12 cellular contexts compared by ENCODE assay signal in genomic region chr1:12128120-12128519, GRCh38.
"Had no signal": no experiment of that assay in that cellular context is flagged by ENCODE, and none has a peak within 500 bp of the region (broad histone marks: within the 10 kb centered on the region; RNA-seq: fewer than 3 reads in every experiment).

No MANE protein-coding gene starts in this region.

- H3K27me3 ChIP-seq: thyroid gland had no signal

- H3K9me3 ChIP-seq: heart left ventricle, mucosa of descending colon, SJCRH30, thyroid gland had no signal

- H3K36me3 Mint-ChIP-seq: naive thymus-derived CD8-positive, alpha-beta T cell had no signal

- H3K4me3 ChIP-seq: heart left ventricle, mucosa of descending colon, SJCRH30, thyroid gland had no signal

- H3K27ac ChIP-seq: heart left ventricle, SJCRH30 had no signal

- DNase-seq: activated CD4-positive, alpha-beta T cell treated with anti-CD3 and anti-CD28 coated beads, Interleukin-2, amount 10 ng/mL, durations not matched to agents 7 days and 5 days; cortex of kidney; effector CD8-positive, alpha-beta T cell; foreskin melanocyte; mucosa of descending colon; naive thymus-derived CD8-positive, alpha-beta T cell; occipital lobe; SJCRH30; stimulated activated CD4-positive, alpha-beta T cell treated with anti-CD3 and anti-CD28 coated beads, Interleukin-2, amount 100 ng/mL, for 48 hours; thyroid gland had no signal

- H3K36me3 ChIP-seq: heart left ventricle, SJCRH30, thyroid gland had no signal

- ATAC-seq: heart left ventricle; mucosa of descending colon; naive thymus-derived CD8-positive, alpha-beta T cell had no signal

- H3K4me3 Mint-ChIP-seq: activated CD4-positive, alpha-beta T cell treated with anti-CD3 and anti-CD28 coated beads, Interleukin-2, amount 10 ng/mL, durations not matched to agents 7 days and 5 days; central memory CD8-positive, alpha-beta T cell; naive thymus-derived CD8-positive, alpha-beta T cell had no signal

- H3K9me3 Mint-ChIP-seq: activated CD4-positive, alpha-beta T cell treated with anti-CD3 and anti-CD28 coated beads, Interleukin-2, amount 10 ng/mL, durations not matched to agents 7 days and 5 days; central memory CD8-positive, alpha-beta T cell; naive thymus-derived CD8-positive, alpha-beta T cell had no signal

- H3K27me3 Mint-ChIP-seq: activated CD4-positive, alpha-beta T cell treated with anti-CD3 and anti-CD28 coated beads, Interleukin-2, amount 10 ng/mL, durations not matched to agents 7 days and 5 days; central memory CD8-positive, alpha-beta T cell had no signal
